Comparison of ENCODE assay signal across 10 cellular contexts in the genomic region with DNA sequence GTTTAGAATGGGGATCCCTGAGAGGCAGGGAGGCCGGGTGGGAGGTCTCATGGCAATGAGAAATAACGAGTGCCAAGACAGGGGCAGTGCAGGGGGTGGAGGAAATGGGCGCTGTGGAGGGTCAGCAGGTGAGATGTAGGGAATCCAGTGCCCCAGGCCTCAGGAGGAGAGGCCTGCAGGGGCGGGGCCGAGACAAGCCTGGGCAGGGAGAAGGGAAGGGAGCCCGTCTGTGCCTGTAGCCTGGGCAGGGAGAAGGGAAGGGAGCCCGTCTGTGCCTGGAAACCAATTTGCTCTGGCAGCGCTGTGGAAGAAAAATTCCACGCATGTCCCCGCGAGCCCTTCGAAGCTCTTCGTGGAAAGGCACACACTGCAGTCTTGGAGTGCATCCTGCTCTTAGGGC.
"Had no signal": no experiment of that assay in that cellular context is flagged by ENCODE, and none has a peak within 500 bp of the region (broad histone marks: within the 10 kb centered on the region; RNA-seq: fewer than 3 reads in every experiment).

No MANE protein-coding gene starts in this region.

- H3K27ac ChIP-seq: thyroid gland had no signal

- H3K4me2 ChIP-seq: smooth muscle cell had no signal

- ATAC-seq: right cardiac atrium had no signal

- H3K36me3 ChIP-seq: thyroid gland had no signal

- H3K9me3 ChIP-seq: thyroid gland had no signal

- H3K27me3 ChIP-seq: thyroid gland had no signal

- DNase-seq: activated CD4-positive, alpha-beta T cell treated with anti-CD3 and anti-CD28 coated beads for 48 hours; activated naive CD4-positive, alpha-beta T cell treated with anti-CD3 and anti-CD28 coated beads for 36 hours; left colon; naive B cell; nucleus accumbens; right cardiac atrium; T-helper 9 cell; thyroid gland had no signal

- H3K4me3 ChIP-seq: lung, smooth muscle cell, thyroid gland had no signal
